1 cellular context compared by ENCODE assay signal in the genomic region with DNA sequence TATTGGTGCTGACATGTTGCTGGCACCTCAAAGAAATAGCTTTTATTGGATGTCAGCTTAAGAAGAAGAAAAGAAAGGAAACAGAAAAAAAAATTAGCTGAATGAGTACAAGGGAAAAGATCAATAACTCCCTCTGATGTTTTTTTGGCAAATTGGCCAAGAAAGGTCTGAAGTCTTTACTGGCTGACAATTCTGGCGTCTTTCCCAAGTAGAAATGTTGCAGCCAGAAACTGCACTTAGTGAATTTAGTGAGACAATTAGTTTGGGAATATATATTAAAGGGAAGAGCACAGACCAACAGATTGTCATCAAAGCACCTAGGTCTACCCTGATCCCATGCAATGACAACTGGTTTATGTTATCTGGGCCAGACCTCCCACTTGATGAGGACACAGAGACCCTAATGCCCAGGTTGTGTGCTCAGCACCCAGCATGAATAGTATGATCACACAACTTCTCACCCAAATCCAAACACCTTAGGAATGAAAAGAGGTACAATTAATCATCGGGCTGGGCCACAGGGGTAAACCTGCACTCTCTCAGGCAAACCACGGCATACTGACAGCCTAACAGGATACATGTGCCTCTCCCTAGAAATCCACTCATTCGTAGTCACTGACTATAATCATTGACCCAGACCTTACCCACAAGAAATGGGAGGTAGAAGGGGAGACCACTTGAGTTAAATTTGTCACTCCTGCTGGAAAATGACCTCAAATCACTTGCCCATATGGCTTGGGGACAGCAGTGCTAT.
TF ChIP-seq lines count a peak whose summit lies in the region.

No MANE protein-coding gene starts in this region.

TF ChIP-seq in SK-N-SH treated with all-trans-retinoic acid at 6 μM for 48 hours, 23 proteins besides CTCF, POLR2A, EP300 and RAD21:
- no peak for TF ChIP-seq ZNF70 (CRISPR knock-in tag; IDR thresholded peaks at IDR 0.05)
TF ChIP-seq in SK-N-SH treated with all-trans-retinoic acid at 6 μM for 48 hours: peak in this region for 0.
